ENCODE assay signal across 15 cellular contexts in genomic region chr5:161299053-161299452, GRCh38.
DNase-seq lines count a peak whose midpoint lies in the region; ATAC-seq and TF ChIP-seq lines count a peak whose summit lies in the region.
"Had no signal": no experiment of that assay in that cellular context is flagged by ENCODE, and none has a peak within 500 bp of the region (broad histone marks: within the 10 kb centered on the region; RNA-seq: fewer than 3 reads in every experiment).

No MANE protein-coding gene starts in this region.

- no peak for TF ChIP-seq POLR2A in GM18505 (IDR thresholded peaks at IDR 0.05; ENCODE audit: borderline replicate concordance, extremely low read depth, insufficient read depth, insufficient read length)
- no peak for TF ChIP-seq POLR2A in uterus (IDR thresholded peaks at IDR 0.05)

- peaks cover 0 to 9% (median 2%) of the 10 kb centered on the region in 8 donors for H3K9me3 Mint-ChIP-seq in CD4-positive, alpha-beta memory T cell
- H3K9me3 Mint-ChIP-seq in osteocyte (ENCODE audit: unreplicated experiment) = peaks cover 13% of the 10 kb centered on the region

- no peaks in the 10 kb centered on the region for H3K9me3 ChIP-seq in CD4-positive, alpha-beta memory T cell (ENCODE audit: control insufficient read depth in 1 of 2, low read length in 2 of 2)
- no peaks in the 10 kb centered on the region for H3K9me3 ChIP-seq in uterus

- intact Hi-C loops in CD4-positive, alpha-beta memory T cell (cut with micrococcal nuclease) = no loop called here
- intact Hi-C loops in uterus (cut with DNase I; ENCODE audit: low total_unique reads) = no loop called here

- ATAC-seq in GM18505 (IDR thresholded peaks at IDR 0.05; ENCODE audit: unreplicated experiment) (peak; percentile 95), GM21367 (IDR thresholded peaks at IDR 0.05; ENCODE audit: unreplicated experiment) (peak; percentile 93), HG02938 (IDR thresholded peaks at IDR 0.05; ENCODE audit: unreplicated experiment) (peak; percentile 99), HG03571 (IDR thresholded peaks at IDR 0.05; ENCODE audit: unreplicated experiment) (peak; percentile 82)

- no peak overlapping the region for H3K27ac Mint-ChIP-seq in CD4-positive, alpha-beta memory T cell
- no peak overlapping the region for H3K27ac Mint-ChIP-seq in osteocyte (ENCODE audit: unreplicated experiment)
- H3K27ac Mint-ChIP-seq: activated CD4-positive, alpha-beta T cell treated with anti-CD3 and anti-CD28 coated beads, Interleukin-2, amount 10 ng/mL, durations not matched to agents 24 days and 14 days had no signal

- no peak overlapping the region for H3K27ac ChIP-seq in CD4-positive, alpha-beta memory T cell (ENCODE audit: low read depth, low read length)
- no peak overlapping the region for H3K27ac ChIP-seq in uterus
- H3K27ac ChIP-seq: cardiac muscle cell, epithelial cell of prostate had no signal

- no peaks in the 10 kb centered on the region for H3K36me3 ChIP-seq in CD4-positive, alpha-beta memory T cell (ENCODE audit: insufficient read depth, low read length)
- H3K36me3 ChIP-seq in uterus = no peaks in the 10 kb centered on the region
- H3K36me3 ChIP-seq: cardiac muscle cell had no signal

- no peak for DNase-seq in CD4-positive, alpha-beta memory T cell
- no peak for DNase-seq in osteocyte (ENCODE audit: extremely low spot score, unreplicated experiment)
- no peak for DNase-seq in 8988T
- DNase-seq in uterus = no peak
- DNase-seq: activated CD4-positive, alpha-beta T cell treated with anti-CD3 and anti-CD28 coated beads, Interleukin-2, amount 10 ng/mL, durations not matched to agents 24 days and 14 days; activated naive CD4-positive, alpha-beta T cell treated with Interleukin-2 at 50 U/mL for 16 hours; hippocampal formation; NCI-H187 had no signal

- no peaks in the 10 kb centered on the region for H3K4me1 Mint-ChIP-seq in CD4-positive, alpha-beta memory T cell
- no peaks in the 10 kb centered on the region for H3K4me1 Mint-ChIP-seq in osteocyte (ENCODE audit: unreplicated experiment)
- H3K4me1 Mint-ChIP-seq: activated CD4-positive, alpha-beta T cell treated with anti-CD3 and anti-CD28 coated beads, Interleukin-2, amount 10 ng/mL, durations not matched to agents 24 days and 14 days had no signal

- no peaks in the 10 kb centered on the region for H3K27me3 Mint-ChIP-seq in CD4-positive, alpha-beta memory T cell
- H3K27me3 Mint-ChIP-seq in osteocyte (ENCODE audit: unreplicated experiment) = no peaks in the 10 kb centered on the region
- H3K27me3 Mint-ChIP-seq: activated CD4-positive, alpha-beta T cell treated with anti-CD3 and anti-CD28 coated beads, Interleukin-2, amount 10 ng/mL, durations not matched to agents 24 days and 14 days had no signal

- no peak overlapping the region for H3K4me3 Mint-ChIP-seq in CD4-positive, alpha-beta memory T cell
- H3K4me3 Mint-ChIP-seq in osteocyte (ENCODE audit: unreplicated experiment) = no peak overlapping the region
- H3K4me3 Mint-ChIP-seq: activated CD4-positive, alpha-beta T cell treated with anti-CD3 and anti-CD28 coated beads, Interleukin-2, amount 10 ng/mL, durations not matched to agents 24 days and 14 days had no signal

- no peak for TF ChIP-seq CTCF in osteocyte (IDR thresholded peaks at IDR 0.05)
- TF ChIP-seq CTCF in uterus (IDR thresholded peaks at IDR 0.05) = no peak

- H3K27me3 ChIP-seq in CD4-positive, alpha-beta memory T cell (ENCODE audit: insufficient read depth, low read length) = no peaks in the 10 kb centered on the region
- no peaks in the 10 kb centered on the region for H3K27me3 ChIP-seq in uterus
- H3K27me3 ChIP-seq: cardiac muscle cell had no signal

- H3K36me3 Mint-ChIP-seq in CD4-positive, alpha-beta memory T cell = no peaks in the 10 kb centered on the region
- no peaks in the 10 kb centered on the region for H3K36me3 Mint-ChIP-seq in osteocyte (ENCODE audit: unreplicated experiment)

- CTCF ChIA-PET in CD4-positive, alpha-beta memory T cell (lab: Charles Lee; ENCODE audit: partially characterized antibody) = no interaction called here

- POLR2A ChIA-PET in CD4-positive, alpha-beta memory T cell (lab: Charles Lee; ENCODE audit: partially characterized antibody) = no interaction called here

- H3K4me1 ChIP-seq in CD4-positive, alpha-beta memory T cell (ENCODE audit: insufficient read depth, low read length) = no peaks in the 10 kb centered on the region
- H3K4me1 ChIP-seq in uterus = no peaks in the 10 kb centered on the region

- H3K4me3 ChIP-seq in CD4-positive, alpha-beta memory T cell (ENCODE audit: low read length in 2 of 2) = no peak overlapping the region
- no peak overlapping the region for H3K4me3 ChIP-seq in uterus
- H3K4me3 ChIP-seq: cardiac muscle cell, lung had no signal
